In the genomic region with DNA sequence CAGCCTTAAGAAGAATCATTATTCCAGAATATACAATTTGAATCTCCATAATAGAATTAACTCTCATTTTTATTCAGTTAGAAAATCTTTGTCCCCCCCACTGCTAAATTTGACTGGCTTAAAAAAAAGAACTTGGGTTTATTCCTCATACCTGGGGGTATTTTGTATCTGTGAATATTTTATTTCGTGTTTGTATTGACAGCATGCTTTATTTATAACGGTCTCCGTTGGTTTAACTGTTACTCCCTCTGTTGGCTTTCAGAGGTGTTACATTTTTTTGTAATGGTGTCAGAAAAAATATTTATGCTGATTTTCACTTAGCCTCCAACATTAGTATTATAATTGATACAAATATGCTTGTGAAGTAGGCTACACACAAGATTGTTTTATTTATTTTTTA, we compare ENCODE assay signal across 8 cellular contexts.
DNase-seq lines count a peak whose midpoint lies in the region; ATAC-seq and TF ChIP-seq lines count a peak whose summit lies in the region.

No MANE protein-coding gene starts in this region.

- H3K9me3 ChIP-seq in gastroesophageal sphincter, result no peaks in the 10 kb centered on the region

- H3K27me3 ChIP-seq in gastroesophageal sphincter, result no peaks in the 10 kb centered on the region

- DNase-seq in 8988T (peak; percentile 26), GM10266 (ENCODE audit: extremely low spot score) (peak; percentile 29), RPMI7951 (ENCODE audit: low read depth) (peak; percentile 8), C1 segment of cervical spinal cord (lab: John Stamatoyannopoulos, UW) (no peak), NCI-H1092 treated with DMSO at 0.1 percent for 48 hours (lab: John Stamatoyannopoulos, UW) (no peak)

- peaks cover 0 to 17% (median 0%) of the 10 kb centered on the region in 3 donors for H3K4me1 ChIP-seq in gastroesophageal sphincter

- no peak overlapping the region for H3K4me3 ChIP-seq in gastroesophageal sphincter

- H3K27ac ChIP-seq in gastroesophageal sphincter, result no peak overlapping the region

- ATAC-seq in gastroesophageal sphincter (no peak), GM21381 (IDR thresholded peaks at IDR 0.05; ENCODE audit: unreplicated experiment) (no peak), HG03565 (IDR thresholded peaks at IDR 0.05; ENCODE audit: unreplicated experiment) (no peak)

- 34 to 59% methylated on average over 3 of the region's 3 CpGs for WGBS in gastroesophageal sphincter (ENCODE audit: low coverage in 1 of 2), 2 donors

- peaks cover 0 to 20% of the 10 kb centered on the region in 2 donors for H3K36me3 ChIP-seq in gastroesophageal sphincter

- TF ChIP-seq CTCF in GM10266 (IDR thresholded peaks at IDR 0.05; ENCODE audit: control insufficient read depth, insufficient read depth, low read depth, missing control alignments), result peak; percentile 48
- TF ChIP-seq CTCF in gastroesophageal sphincter (IDR thresholded peaks at IDR 0.05), result peak in 3 of 4 experiments; percentile 11 to 35 (median 16)

- no peak for TF ChIP-seq EP300 in gastroesophageal sphincter (IDR thresholded peaks at IDR 0.05)

- TF ChIP-seq POLR2A in gastroesophageal sphincter (IDR thresholded peaks at IDR 0.05), result no peak

Comparison
In these comparisons a context has a peak if more than half of its experiments do, and no peak if none do; other contexts are left out.
1. DNase-seq: peak in 8988T (single experiment), GM10266 (single experiment) and RPMI7951 (single experiment); none in C1 segment of cervical spinal cord (0 of 14) and NCI-H1092 treated with DMSO at 0.1 percent for 48 hours (single experiment).